In the genomic region with DNA sequence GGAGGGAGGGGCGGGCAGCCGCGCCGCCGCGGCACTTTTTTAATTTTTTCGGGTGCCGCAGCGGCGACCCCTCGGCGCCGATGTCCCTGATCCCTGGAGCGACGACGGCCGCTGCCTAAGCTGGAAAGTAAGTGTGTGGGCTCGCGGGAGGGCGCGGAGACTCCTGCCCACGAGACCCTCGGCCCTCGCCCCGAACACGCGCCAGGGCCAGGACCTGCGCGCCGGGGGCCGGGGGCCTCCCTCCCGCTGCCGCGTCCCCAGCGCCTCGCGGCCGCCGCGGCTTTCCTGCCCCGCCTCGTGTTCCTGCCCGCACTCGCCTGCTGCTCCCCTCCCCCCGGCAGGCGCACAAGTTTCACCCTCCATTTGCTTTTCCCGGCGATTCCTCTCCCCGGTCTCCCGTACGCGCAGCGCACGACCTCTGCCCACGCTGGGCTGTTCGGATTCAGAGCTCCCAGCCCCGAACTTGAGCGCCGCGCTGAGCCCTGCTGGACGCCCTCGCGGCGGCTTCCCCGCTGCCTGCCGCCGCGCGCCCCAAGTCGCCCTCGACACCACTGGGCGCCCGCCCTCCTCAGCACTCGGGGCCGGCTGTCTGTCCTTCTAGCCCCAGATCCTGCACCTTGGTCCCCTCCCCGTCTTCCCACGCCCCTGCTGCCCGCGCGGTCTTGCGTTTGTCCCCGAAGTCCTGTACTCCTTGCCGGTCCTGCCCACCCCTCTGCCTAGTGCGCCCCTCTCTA, we compare ENCODE assay signal across 8 cellular contexts. TPM values are rescaled to one million over a fixed set of nuclear protein-coding genes. Genes with fewer than 3 reads are reported as not detected.
DNase-seq lines count a peak whose midpoint lies in the region; TF ChIP-seq lines count a peak whose summit lies in the region.

No MANE protein-coding gene starts in this region.

- H3K36me3 ChIP-seq in H7 (replicated peaks; ENCODE audit: control insufficient read depth, insufficient read depth, low read length) = no peaks in the 10 kb centered on the region
- H3K36me3 ChIP-seq in iPS-18a (ENCODE audit: control insufficient read depth, low read depth, low read length) = no peaks in the 10 kb centered on the region

- peak overlapping the region; percentile 88 for H3K9ac ChIP-seq in iPS-18a (ENCODE audit: low read length)

- in situ Hi-C loops in astrocyte of the spinal cord (cut with HindIII; ENCODE audit: low sequenced_read_pairs) = no loop called here

- H3K4me3 ChIP-seq in H7 (ENCODE audit: insufficient read depth, low read depth, low read length) = peak overlapping the region; percentile 90
- peak overlapping the region; percentile 76 for H3K4me3 ChIP-seq in astrocyte of the spinal cord (ENCODE audit: low read depth, low read length)
- peak overlapping the region; percentile 95 for H3K4me3 ChIP-seq in iPS-18a (ENCODE audit: low read length)
- H3K4me3 ChIP-seq in skeletal muscle cell (ENCODE audit: low read depth, low read length) = peak overlapping the region; percentile 83

- no peaks in the 10 kb centered on the region for H3K27me3 ChIP-seq in H7 (ENCODE audit: control insufficient read depth, insufficient read depth, low read length)
- no peaks in the 10 kb centered on the region for H3K27me3 ChIP-seq in iPS-18a (ENCODE audit: control insufficient read depth, insufficient read depth, low read length)

- TF ChIP-seq CTCF in astrocyte of the spinal cord (IDR thresholded peaks at IDR 0.05; ENCODE audit: low read depth, low read length) = peak; percentile 4

- peaks cover 28% of the 10 kb centered on the region for H3K4me1 ChIP-seq in iPS-18a (ENCODE audit: control insufficient read depth, low read depth, low read length)

- DNase-seq in GM04504 (ENCODE audit: low read depth) = peak; percentile 28
- peak; percentile 73 for DNase-seq in H7
- peak; percentile 41 for DNase-seq in LoVo (ENCODE audit: low spot score)
- DNase-seq in T1000 (lab: John Stamatoyannopoulos, UW) = peak; percentile 39
- DNase-seq in astrocyte of the spinal cord (ENCODE audit: low read depth, low spot score) = peak; percentile 68
- DNase-seq in skeletal muscle cell (ENCODE audit: low read depth) = no peak
- DNase-seq in SHP77 treated with DMSO at 0.1 percent for 48 hours (lab: John Stamatoyannopoulos, UW) = no peak

- H3K27ac ChIP-seq in iPS-18a (ENCODE audit: low read length) = peak overlapping the region; percentile 43

- no peaks in the 10 kb centered on the region for H3K9me3 ChIP-seq in iPS-18a (ENCODE audit: control insufficient read depth, low read depth, low read length)

RNA-seq across cellular contexts. Expression of a gene that starts 0.5 kb away (rescaled TPM):
- 57.2 and 65.8 TPM in 2 replicates for total RNA-seq in H7 (2014; rRNA removed; shearing (Covaris generic))

RNA-seq across cellular contexts. Expression of a gene that starts 0.7 kb away (rescaled TPM):
- total RNA-seq in H7 (2014; rRNA removed; shearing (Covaris generic)) = 0.07 and 0.48 TPM in 2 replicates

Comparison
In these comparisons a context has a peak if more than half of its experiments do, and no peak if none do; other contexts are left out.
1. DNase-seq: peak in GM04504 (single experiment), H7 (single experiment), LoVo (single experiment), T1000 (single experiment) and astrocyte of the spinal cord (single experiment); none in skeletal muscle cell (single experiment) and SHP77 treated with DMSO at 0.1 percent for 48 hours (single experiment).
2. Peak in every context shown above with its lines, with median percentiles within 50 percentile points of each other: H3K4me3 ChIP-seq.